ENCODE assay signal across 1 cellular context in genomic region chr5:115243412-115243811, GRCh38.
TF ChIP-seq lines count a peak whose summit lies in the region.

No MANE protein-coding gene starts in this region.

TF ChIP-seq in GM12878, 131 proteins besides CTCF, POLR2A, EP300 and RAD21:
- peak; percentile 69 for TF ChIP-seq RUNX3 (IDR thresholded peaks at IDR 0.05; ENCODE audit: low read length)
- TF ChIP-seq IRF4 (IDR thresholded peaks at IDR 0.05; ENCODE audit: low read depth, low read length): peak; percentile 65; the same call in 1 of the 2 replicates
- TF ChIP-seq JUNB (IDR thresholded peaks at IDR 0.05): peak; percentile 64
- no peak for TF ChIP-seq NR2F1 (conservative IDR thresholded peaks at IDR 0.05)
